Comparison of ENCODE assay signal across 7 cellular contexts in genomic region chr19:2327773-2328400, GRCh38. TPM values are rescaled to one million over a fixed set of nuclear protein-coding genes. Genes with fewer than 3 reads are reported as not detected.
DNase-seq lines count a peak whose midpoint lies in the region; ATAC-seq, FAIRE-seq and TF ChIP-seq lines count a peak whose summit lies in the region.

No MANE protein-coding gene starts in this region.

- H3K4me1 ChIP-seq in mammary epithelial cell (ENCODE audit: insufficient read depth, low read length) (peaks cover 13% of the 10 kb centered on the region), keratinocyte (ENCODE audit: control insufficient read depth, extremely low read depth, insufficient read depth, low read length) (peaks cover 12% of the 10 kb centered on the region)

- H3K4me3 Mint-ChIP-seq in T-helper 2 cell treated with Interferon-gamma antibody and Interleukin-4, amounts not matched to agents 5 μg/mL and 100 μg/mL, for 36 hours, result peak overlapping the region; percentile 99

- H3K27me3 Mint-ChIP-seq in T-helper 2 cell treated with Interferon-gamma antibody and Interleukin-4, amounts not matched to agents 5 μg/mL and 100 μg/mL, for 36 hours (ENCODE audit: low read depth), result no peaks in the 10 kb centered on the region

- CTCF ChIA-PET in mammary epithelial cell (lab: Charles Lee; ENCODE audit: low non-redundant PET), result interaction anchor here (0.6 kb wide), 2 partner anchors 92 to 514 kb away, joined by 4 to 5 read pairs; partner anchors contain the start of genes PLEKHJ1 and ZNF555

- intact Hi-C loops in mammary epithelial cell (cut with micrococcal nuclease), result no loop called here

- no peaks in the 10 kb centered on the region for H4K20me1 ChIP-seq in mammary epithelial cell (ENCODE audit: insufficient read depth, low read length)
- peaks cover 3% of the 10 kb centered on the region for H4K20me1 ChIP-seq in keratinocyte (ENCODE audit: control insufficient read depth, extremely low read depth, insufficient read depth, low read length)

- in situ Hi-C loops in mammary epithelial cell (cut with MboI; ENCODE audit: low sequenced_read_pairs in 2 of 2), result no loop called here

- no peaks in the 10 kb centered on the region for H3K9me3 Mint-ChIP-seq in T-helper 2 cell treated with Interferon-gamma antibody and Interleukin-4, amounts not matched to agents 5 μg/mL and 100 μg/mL, for 36 hours

- peak overlapping the region; percentile 99 for H3K27ac Mint-ChIP-seq in T-helper 2 cell treated with Interferon-gamma antibody and Interleukin-4, amounts not matched to agents 5 μg/mL and 100 μg/mL, for 36 hours

- no peaks in the 10 kb centered on the region for H3K27me3 ChIP-seq in mammary epithelial cell (ENCODE audit: insufficient read depth, low read length)
- H3K27me3 ChIP-seq in keratinocyte (ENCODE audit: control insufficient read depth, extremely low read depth, insufficient read depth, low read length), result no peaks in the 10 kb centered on the region

- no peak for ATAC-seq in HG03565 (IDR thresholded peaks at IDR 0.05; ENCODE audit: unreplicated experiment)

- 2% methylated on average over 17 of the region's 18 CpGs for WGBS in mammary epithelial cell (ENCODE audit: low coverage, missing lambda C conversion rate)

- TF ChIP-seq CTCF in GM12864 (IDR thresholded peaks at IDR 0.05; ENCODE audit: low read depth, low read length, missing control alignments), result no peak
- TF ChIP-seq CTCF in mammary epithelial cell (conservative IDR thresholded peaks at IDR 0.05 in 1 of 2, IDR thresholded peaks at IDR 0.05 in 1 of 2; ENCODE audit: extremely low read depth in 1 of 2, insufficient read depth in 1 of 2, low read depth in 1 of 2, low read length in 2 of 2), result no peak
- TF ChIP-seq CTCF in keratinocyte (optimal IDR thresholded peaks at IDR 0.05 in 1 of 3, IDR thresholded peaks at IDR 0.05 in 1 of 3, conservative IDR thresholded peaks at IDR 0.05 in 1 of 3; ENCODE audit: extremely low read depth in 1 of 3, insufficient read depth in 2 of 3, low read length in 3 of 3), result no peak

- H2AFZ ChIP-seq in mammary epithelial cell (ENCODE audit: low read depth, low read length), result peak overlapping the region; percentile 88
- H2AFZ ChIP-seq in keratinocyte (ENCODE audit: control insufficient read depth, low read length), result peak overlapping the region; percentile 90

- peaks cover 4% of the 10 kb centered on the region for H3K36me3 ChIP-seq in mammary epithelial cell (ENCODE audit: insufficient read depth, low read length)
- peaks cover 9 to 16% of the 10 kb centered on the region in 2 experiments for H3K36me3 ChIP-seq in keratinocyte (ENCODE audit: control insufficient read depth in 2 of 2, extremely low read depth in 1 of 2, insufficient read depth in 2 of 2, low read length in 2 of 2)

- DNase-seq in GM12864 (ENCODE audit: low read depth), result peak; percentile 91
- peak; percentile 86 for DNase-seq in LoVo (ENCODE audit: low spot score)
- DNase-seq in T-helper 2 cell treated with Interferon-gamma antibody and Interleukin-4, amounts not matched to agents 5 μg/mL and 100 μg/mL, for 36 hours (ENCODE audit: low spot score), result peak; percentile 69
- DNase-seq in mammary epithelial cell, result peak; percentile 78
- peak; percentile 23 for DNase-seq in keratinocyte (ENCODE audit: low read depth, low spot score)
- peak; percentile 39 to 42 for DNase-seq in stimulated activated CD4-positive, alpha-beta T cell treated with anti-CD3 and anti-CD28 coated beads, Interleukin-1b, Interleukin-23, amount 100 ng/mL, for 4 hours (ENCODE audit: low read depth in 2 of 2)

- peaks cover 35% of the 10 kb centered on the region for H3K4me1 Mint-ChIP-seq in T-helper 2 cell treated with Interferon-gamma antibody and Interleukin-4, amounts not matched to agents 5 μg/mL and 100 μg/mL, for 36 hours (ENCODE audit: low read depth)

- H3K27ac ChIP-seq in mammary epithelial cell (ENCODE audit: insufficient read depth, low read depth, low read length) (peak overlapping the region; percentile 79), keratinocyte (ENCODE audit: control insufficient read depth, insufficient read depth, low read length) (peak overlapping the region; percentile 86)

- H3K9me3 ChIP-seq in mammary epithelial cell (replicated peaks; ENCODE audit: insufficient read depth, low read length) (no peaks in the 10 kb centered on the region), keratinocyte (ENCODE audit: control insufficient read depth, low read depth, low read length) (no peaks in the 10 kb centered on the region)

- H3K4me2 ChIP-seq in mammary epithelial cell (ENCODE audit: insufficient read depth, low read depth, low read length) (peak overlapping the region; percentile 74), keratinocyte (ENCODE audit: control insufficient read depth, extremely low read depth, insufficient read depth, low read depth, low read length) (peak overlapping the region; percentile 95)

- H3K79me2 ChIP-seq in mammary epithelial cell (ENCODE audit: insufficient read depth, low read length) (peaks cover 85% of the 10 kb centered on the region), keratinocyte (ENCODE audit: control insufficient read depth, insufficient read depth, low read length) (peaks cover 70% of the 10 kb centered on the region)

- H3K9me1 ChIP-seq in keratinocyte (ENCODE audit: control insufficient read depth, extremely low read depth, insufficient read depth, low read length), result no peaks in the 10 kb centered on the region

- peaks cover 30% of the 10 kb centered on the region for H3K36me3 Mint-ChIP-seq in T-helper 2 cell treated with Interferon-gamma antibody and Interleukin-4, amounts not matched to agents 5 μg/mL and 100 μg/mL, for 36 hours (ENCODE audit: low read depth)

- TSS peak; percentile 75 for BruUV-seq in mammary epithelial cell (replicated peaks; lab: Mats Ljungman, UMichigan)

- FAIRE-seq in keratinocyte (lab: Jason Lieb, UNC), result peak; percentile 96

- dilution Hi-C loops in mammary epithelial cell (cut with HindIII; ENCODE audit: low sequenced_read_pairs), result loop anchor here (5.0 kb wide), 8 partner anchors 39 to 456 kb away; partner anchors contain the start of genes PLEKHJ1 and SF3A2
- dilution Hi-C loops in keratinocyte (cut with MboI; ENCODE audit: extremely low pct_ligation_motif_present, low sequenced_read_pairs), result no loop called here

- H3K9ac ChIP-seq in mammary epithelial cell (ENCODE audit: insufficient read depth, low read length) (peak overlapping the region; percentile 86), keratinocyte (ENCODE audit: control insufficient read depth, extremely low read depth, insufficient read depth, low read length) (peak overlapping the region; percentile 92)

- H3K4me3 ChIP-seq in GM12864 (ENCODE audit: low read depth, low read length) (peak overlapping the region; percentile 98), mammary epithelial cell (replicated peaks in 1 of 3; ENCODE audit: insufficient read depth in 1 of 3, low read depth in 2 of 3, low read length in 3 of 3) (peak overlapping the region; percentile 69 to 81 (median 81)), keratinocyte (ENCODE audit: control insufficient read depth in 2 of 3, extremely low read depth in 1 of 3, insufficient read depth in 2 of 3, low read depth in 1 of 3, low read length in 3 of 3) (peak overlapping the region; percentile 91 to 93 (median 92))

RNA-seq across cellular contexts. Expression of gene LSM7, which starts 0.5 kb away (rescaled TPM):
- 10 to 100 TPM; 67.7 to 91.6 TPM for total RNA-seq in mammary epithelial cell
- polyA plus RNA-seq in mammary epithelial cell, result 442 TPM
- polyA minus RNA-seq in mammary epithelial cell, result 35.3 TPM
- polyA plus RNA-seq in keratinocyte, result 206 to 275 TPM (median 243 TPM) in 3 replicates
- 19.2 TPM for polyA plus RNA-seq in keratinocyte (2011; ENCODE audit: low read depth)
- 153 and 305 TPM in 2 replicates for polyA plus RNA-seq in keratinocyte (2011; cell fraction: cytosol; rRNA removed)
- 151 and 185 TPM in 2 replicates for polyA plus RNA-seq in keratinocyte (2011; cell fraction: nucleus; rRNA removed)
- 109 and 224 TPM in 2 replicates for polyA plus RNA-seq in keratinocyte (2012; ENCODE audit: low replicate concordance)
- polyA minus RNA-seq in keratinocyte, result 26.8 to 62.6 TPM (median 29.6 TPM) in 3 replicates
- 73.5 TPM for polyA minus RNA-seq in keratinocyte (2011; cell fraction: cytosol; rRNA and poly(A)+ RNA removed)
- polyA minus RNA-seq in keratinocyte (2011; cell fraction: nucleus; rRNA and poly(A)+ RNA removed), result 18.4 and 27.5 TPM in 2 replicates

RNA-seq across cellular contexts. Expression of gene SPPL2B, which starts 0.6 kb away (rescaled TPM):
- total RNA-seq in mammary epithelial cell, result 10 to 100 TPM; 21.8 to 50.7 TPM
- 13.5 TPM for polyA plus RNA-seq in mammary epithelial cell
- 3.9 TPM for polyA minus RNA-seq in mammary epithelial cell
- 9.3 to 20.9 TPM (median 13.5 TPM) in 3 replicates for polyA plus RNA-seq in keratinocyte
- polyA plus RNA-seq in keratinocyte (2011; ENCODE audit: low read depth), result 3.8 TPM
- 3.4 and 5.5 TPM in 2 replicates for polyA plus RNA-seq in keratinocyte (2011; cell fraction: cytosol; rRNA removed)
- 74.7 and 110 TPM in 2 replicates for polyA plus RNA-seq in keratinocyte (2011; cell fraction: nucleus; rRNA removed)
- polyA plus RNA-seq in keratinocyte (2012; ENCODE audit: low replicate concordance), result 12.3 and 20.9 TPM in 2 replicates
- 8.5 to 19.2 TPM (median 9.7 TPM) in 3 replicates for polyA minus RNA-seq in keratinocyte
- 17.3 TPM for polyA minus RNA-seq in keratinocyte (2011; cell fraction: cytosol; rRNA and poly(A)+ RNA removed)
- polyA minus RNA-seq in keratinocyte (2011; cell fraction: nucleus; rRNA and poly(A)+ RNA removed), result 34.3 and 36.2 TPM in 2 replicates

RNA-seq across cellular contexts. Expression of gene LINGO3, which starts 19.9 kb away (rescaled TPM):
- total RNA-seq in mammary epithelial cell, result not detected
- not detected for polyA plus RNA-seq in mammary epithelial cell
- polyA minus RNA-seq in mammary epithelial cell, result not detected
- polyA plus RNA-seq in keratinocyte, result not detected in 3 replicates
- not detected for polyA plus RNA-seq in keratinocyte (2011; ENCODE audit: low read depth)
- not detected in 2 replicates for polyA plus RNA-seq in keratinocyte (2011; cell fraction: cytosol; rRNA removed)
- 0.05 TPM in 1 of 2 replicates, not detected in the other for polyA plus RNA-seq in keratinocyte (2011; cell fraction: nucleus; rRNA removed)
- 0.07 TPM in 1 of 2 replicates, not detected in the other for polyA plus RNA-seq in keratinocyte (2012; ENCODE audit: low replicate concordance)
- polyA minus RNA-seq in keratinocyte, result not detected in 3 replicates
- polyA minus RNA-seq in keratinocyte (2011; cell fraction: cytosol; rRNA and poly(A)+ RNA removed), result not detected
- not detected in 2 replicates for polyA minus RNA-seq in keratinocyte (2011; cell fraction: nucleus; rRNA and poly(A)+ RNA removed)

RNA-seq across cellular contexts. Expression of gene TMPRSS9, which starts 32.2 kb away (rescaled TPM):
- not detected for total RNA-seq in mammary epithelial cell
- polyA plus RNA-seq in mammary epithelial cell (not detected), keratinocyte (not detected in 3 replicates)
- polyA minus RNA-seq in mammary epithelial cell (not detected), keratinocyte (not detected in 3 replicates)
- not detected for polyA plus RNA-seq in keratinocyte (2011; ENCODE audit: low read depth)
- polyA plus RNA-seq in keratinocyte (2011; cell fraction: cytosol; rRNA removed), result not detected in 2 replicates
- polyA plus RNA-seq in keratinocyte (2011; cell fraction: nucleus; rRNA removed), result not detected in 2 replicates
- 0.17 and 0.39 TPM in 2 replicates for polyA plus RNA-seq in keratinocyte (2012; ENCODE audit: low replicate concordance)
- not detected for polyA minus RNA-seq in keratinocyte (2011; cell fraction: cytosol; rRNA and poly(A)+ RNA removed)
- not detected in 2 replicates for polyA minus RNA-seq in keratinocyte (2011; cell fraction: nucleus; rRNA and poly(A)+ RNA removed)

RNA-seq across cellular contexts. Expression of gene PEAK3, which starts 45.9 kb away (rescaled TPM):
- not detected for total RNA-seq in mammary epithelial cell
- polyA plus RNA-seq in mammary epithelial cell (not detected), keratinocyte (not detected in 3 replicates)
- polyA minus RNA-seq in mammary epithelial cell (not detected), keratinocyte (not detected in 3 replicates)
- not detected for polyA plus RNA-seq in keratinocyte (2011; ENCODE audit: low read depth)
- not detected in 2 replicates for polyA plus RNA-seq in keratinocyte (2011; cell fraction: cytosol; rRNA removed)
- not detected in 2 replicates for polyA plus RNA-seq in keratinocyte (2011; cell fraction: nucleus; rRNA removed)
- 0.03 and 0.37 TPM in 2 replicates for polyA plus RNA-seq in keratinocyte (2012; ENCODE audit: low replicate concordance)
- not detected for polyA minus RNA-seq in keratinocyte (2011; cell fraction: cytosol; rRNA and poly(A)+ RNA removed)
- not detected in 2 replicates for polyA minus RNA-seq in keratinocyte (2011; cell fraction: nucleus; rRNA and poly(A)+ RNA removed)

Comparison
In these comparisons a context has a peak if more than half of its experiments do, and no peak if none do; other contexts are left out.
1. DNase-seq: peak in every context shown above with its lines; median percentile 91 in GM12864; 86 in LoVo; 78 in mammary epithelial cell; 69 in T-helper 2 cell treated with Interferon-gamma antibody and Interleukin-4, amounts not matched to agents 5 μg/mL and 100 μg/mL, for 36 hours; 40 in stimulated activated CD4-positive, alpha-beta T cell treated with anti-CD3 and anti-CD28 coated beads, Interleukin-1b, Interleukin-23, amount 100 ng/mL, for 4 hours; 23 in keratinocyte.